ENCODE assay signal across 8 cellular contexts in the genomic region with DNA sequence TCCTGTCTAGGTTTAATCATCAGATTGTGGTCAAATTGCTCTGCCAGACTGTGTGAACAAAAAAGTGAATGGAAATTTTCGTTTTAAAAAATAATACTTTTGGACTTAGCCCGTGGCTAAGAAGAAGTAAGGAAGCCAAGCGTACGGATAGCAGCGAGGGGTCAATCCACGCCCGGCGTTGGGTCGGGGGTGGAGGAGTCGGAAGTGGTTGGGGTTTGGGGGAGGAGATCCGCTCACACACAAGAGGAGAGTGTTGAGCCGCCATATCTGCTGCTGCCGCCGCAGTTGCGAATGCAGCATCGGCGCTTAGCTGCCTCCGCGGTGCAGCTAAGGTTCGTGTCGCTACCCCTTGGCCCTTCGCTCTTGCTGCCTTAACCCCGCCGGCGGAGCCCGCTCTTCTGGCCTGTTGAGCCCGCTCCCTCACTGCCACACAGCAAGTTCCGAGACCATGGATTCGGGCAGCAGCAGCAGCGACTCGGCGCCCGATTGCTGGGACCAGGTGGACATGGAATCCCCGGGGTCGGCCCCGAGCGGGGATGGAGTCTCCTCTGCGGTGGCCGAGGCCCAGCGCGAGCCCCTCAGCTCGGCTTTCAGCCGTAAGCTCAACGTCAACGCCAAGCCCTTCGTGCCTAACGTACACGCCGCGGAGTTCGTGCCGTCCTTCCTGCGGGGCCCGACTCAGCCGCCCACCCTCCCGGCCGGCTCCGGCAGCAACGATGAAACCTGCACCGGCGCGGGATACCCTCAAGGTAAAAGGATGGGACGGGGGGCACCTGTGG. TPM values are rescaled to one million over a fixed set of nuclear protein-coding genes. Genes with fewer than 3 reads are reported as not detected.
DNase-seq lines count a peak whose midpoint lies in the region; ATAC-seq and TF ChIP-seq lines count a peak whose summit lies in the region.

Gene GSPT2 (plus strand): TSS at position 264 of the 779 bp plus-strand sequence. CDS start 185 bp downstream, at position 449.

- in situ Hi-C loops in SK-MEL-5 (cut with HindIII; ENCODE audit: low pct_unique_long_range_greater_than_20kb, low sequenced_read_pairs) = no loop called here

- peak within 1 kb of the TSS; percentile 92 for H3K4me3 Mint-ChIP-seq in CD4-positive, alpha-beta T cell

- peaks cover 16% of the 10 kb centered on the region for H3K4me1 Mint-ChIP-seq in CD4-positive, alpha-beta T cell (ENCODE audit: low read depth)

- peaks cover 3% of the 10 kb centered on the region for H3K27me3 Mint-ChIP-seq in CD4-positive, alpha-beta T cell

- peak; percentile 16 to 53 (median 32) for DNase-seq in CD4-positive, alpha-beta T cell
- peak; percentile 76 for DNase-seq in SK-MEL-5 (ENCODE audit: low read depth, low spot score)
- DNase-seq in adrenal gland = peak; percentile 60 to 79 (median 71)
- DNase-seq in right atrium auricular region (ENCODE audit: low spot score) = peak; percentile 59
- peak; percentile 22 for DNase-seq in pulmonary artery endothelial cell (ENCODE audit: low read depth, low spot score)
- DNase-seq in uterus = peak; percentile 63

- H3K27ac Mint-ChIP-seq in CD4-positive, alpha-beta T cell = peak within 1 kb of the TSS; percentile 89

- H3K4me1 ChIP-seq in adrenal gland (replicated peaks in 1 of 2) = no peaks in the 10 kb centered on the region
- no peaks in the 10 kb centered on the region for H3K4me1 ChIP-seq in right atrium auricular region
- no peaks in the 10 kb centered on the region for H3K4me1 ChIP-seq in uterus

- CTCF ChIA-PET in CD4-positive, alpha-beta T cell (lab: Charles Lee) = no interaction called here

- H3K4me3 ChIP-seq in adrenal gland = peak within 1 kb of the TSS in 3 of 4 donors; percentile 48 to 76 (median 53)
- peak within 1 kb of the TSS; percentile 58 to 63 for H3K4me3 ChIP-seq in right atrium auricular region
- H3K4me3 ChIP-seq in uterus = peak within 1 kb of the TSS; percentile 41 to 60

- peak; percentile 23 to 53 for TF ChIP-seq POLR2A in adrenal gland (IDR thresholded peaks at IDR 0.05)
- TF ChIP-seq POLR2A in uterus (IDR thresholded peaks at IDR 0.05) = no peak

- peaks cover 6% of the 10 kb centered on the region for H3K27me3 ChIP-seq in CD4-positive, alpha-beta T cell (ENCODE audit: control insufficient read depth, insufficient read depth, low read length)
- peaks cover 21% of the 10 kb centered on the region for H3K27me3 ChIP-seq in adrenal gland
- no peaks in the 10 kb centered on the region for H3K27me3 ChIP-seq in right atrium auricular region
- no peaks in the 10 kb centered on the region for H3K27me3 ChIP-seq in uterus

- ATAC-seq in CD4-positive, alpha-beta T cell (ENCODE audit: poor library complexity) = peak; percentile 88
- ATAC-seq in GM19395 (IDR thresholded peaks at IDR 0.05; ENCODE audit: unreplicated experiment) (peak; percentile 90), HG03565 (IDR thresholded peaks at IDR 0.05; ENCODE audit: unreplicated experiment) (peak; percentile 83)

- peaks cover 25% of the 10 kb centered on the region for H3K9me3 ChIP-seq in CD4-positive, alpha-beta T cell (ENCODE audit: control insufficient read depth, low read length)
- H3K9me3 ChIP-seq in adrenal gland (replicated peaks in 1 of 3) = no peaks in the 10 kb centered on the region
- no peaks in the 10 kb centered on the region for H3K9me3 ChIP-seq in right atrium auricular region
- peaks cover 0 to 4% of the 10 kb centered on the region in 2 donors for H3K9me3 ChIP-seq in uterus

- no peaks in the 10 kb centered on the region for H3K36me3 ChIP-seq in adrenal gland (replicated peaks in 1 of 2)
- H3K36me3 ChIP-seq in right atrium auricular region = no peaks in the 10 kb centered on the region
- H3K36me3 ChIP-seq in uterus = no peaks in the 10 kb centered on the region

- H3K9me3 Mint-ChIP-seq in CD4-positive, alpha-beta T cell = peaks cover 6% of the 10 kb centered on the region

- peaks cover 32% of the 10 kb centered on the region for H3K36me3 Mint-ChIP-seq in CD4-positive, alpha-beta T cell (ENCODE audit: low read depth)

- WGBS in adrenal gland, 4 donors = 0 to 44% (median 13%) methylated on average over 11 to 63 of the region's 63 CpGs

- TF ChIP-seq CTCF in CD4-positive, alpha-beta T cell (IDR thresholded peaks at IDR 0.05) = no peak
- TF ChIP-seq CTCF in adrenal gland (IDR thresholded peaks at IDR 0.05) = no peak
- TF ChIP-seq CTCF in right atrium auricular region (IDR thresholded peaks at IDR 0.05) = no peak
- no peak for TF ChIP-seq CTCF in uterus (IDR thresholded peaks at IDR 0.05)

- H3K27ac ChIP-seq in CD4-positive, alpha-beta T cell (ENCODE audit: low read depth, low read length) = no peak within 1 kb of the TSS
- peak within 1 kb of the TSS in 3 of 5 donors; percentile 28 to 69 (median 53) for H3K27ac ChIP-seq in adrenal gland
- peak within 1 kb of the TSS; percentile 65 to 76 for H3K27ac ChIP-seq in right atrium auricular region
- peak within 1 kb of the TSS; percentile 60 to 75 for H3K27ac ChIP-seq in uterus

- intact Hi-C loops in CD4-positive, alpha-beta T cell (cut with DNase I, micrococcal nuclease) = no loop called here
- intact Hi-C loops in adrenal gland (cut with DNase I) (no loop called here), uterus (cut with DNase I; ENCODE audit: low total_unique reads) (no loop called here)

- POLR2A ChIA-PET in CD4-positive, alpha-beta T cell (lab: Charles Lee) = interaction anchor here (1.0 to 1.3 kb wide), 3 partner anchors 13 to 149 kb away, joined by 3 to 12 read pairs (median 4); no protein-coding TSS in a partner anchor

RNA-seq across cellular contexts. Expression of gene GSPT2, which starts in this region (rescaled TPM):
- 1 to 10 TPM; 6.8 to 7.8 TPM for total RNA-seq in CD4-positive, alpha-beta T cell
- total RNA-seq in SK-MEL-5 (2014; rRNA removed; shearing (Covaris generic)) = 9.4 and 9.5 TPM in 2 replicates
- 13.1 and 14.0 TPM in 2 replicates for polyA plus RNA-seq in SK-MEL-5 (2015; cell fraction: cytosol; rRNA removed)
- polyA plus RNA-seq in SK-MEL-5 (2015; cell fraction: nucleus; rRNA removed) = 14.1 and 14.6 TPM in 2 replicates
- total RNA-seq in adrenal gland = 10 to 100 TPM in 5 of 8 donors, 1 to 10 TPM in 3; 5.9 to 14.6 (median 13.9) TPM
- polyA plus RNA-seq in adrenal gland = 10 to 100 TPM in 1 of 3 donors, 1 to 10 TPM in 2; 2.7 to 18.8 (median 3.0) TPM
- total RNA-seq in right atrium auricular region = 1 to 10 TPM; 5.9 to 6.7 TPM
- total RNA-seq in pulmonary artery endothelial cell = 4.8 and 6.5 TPM in 2 replicates
- total RNA-seq in uterus = 10 to 100 TPM in 2 of 4 donors, 1 to 10 TPM in 1, under 1 TPM in 1; 0.26 to 19.7 (median 7.3) TPM

Comparison
In these comparisons a context has a peak if more than half of its experiments do, and no peak if none do; other contexts are left out.
1. DNase-seq: peak in every context shown above with its lines; median percentile 76 in SK-MEL-5; 71 in adrenal gland; 63 in uterus; 59 in right atrium auricular region; 32 in CD4-positive, alpha-beta T cell; 22 in pulmonary artery endothelial cell.
2. POLR2A ChIP-seq: peak in adrenal gland (2 of 2); none in uterus (0 of 2).
3. Peak in every context shown above with its lines, with median percentiles within 50 percentile points of each other: ATAC-seq and H3K4me3 ChIP-seq.